11 cellular contexts compared by ENCODE assay signal in the genomic region with DNA sequence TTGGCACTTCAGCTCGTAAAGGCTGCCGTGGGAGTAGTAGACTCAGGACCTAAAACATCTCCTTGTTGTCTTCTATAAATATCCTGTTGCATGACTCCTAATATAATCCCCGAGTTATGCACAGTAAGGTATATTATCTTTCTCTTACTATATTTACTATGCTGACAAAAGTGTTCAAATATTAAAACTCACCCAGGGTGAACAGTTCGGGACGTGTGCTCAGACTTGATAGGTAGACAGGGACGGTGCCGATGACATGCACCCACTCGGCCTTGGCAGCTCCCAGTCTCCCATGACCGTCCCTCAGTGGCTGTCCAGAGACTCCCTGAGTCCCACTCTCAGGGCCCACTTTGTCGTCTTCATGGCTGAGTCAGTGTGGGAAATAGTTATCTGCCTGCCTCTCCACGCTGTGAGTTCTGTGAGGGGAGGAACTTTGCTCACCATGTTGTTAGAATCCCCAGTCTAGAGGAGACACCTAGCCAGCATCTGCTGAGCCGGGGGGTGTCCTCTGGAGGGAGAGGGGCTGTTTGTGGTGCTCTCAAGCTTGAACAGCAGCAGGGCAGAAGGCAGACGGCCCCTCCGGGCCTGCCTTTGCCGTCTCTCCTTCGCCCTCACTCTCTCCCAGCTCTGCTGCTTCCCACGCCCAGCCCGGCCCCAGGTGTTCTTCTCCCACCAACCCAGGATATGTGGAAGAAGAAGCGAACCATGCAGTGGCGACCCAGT.
DNase-seq lines count a peak whose midpoint lies in the region; ATAC-seq and TF ChIP-seq lines count a peak whose summit lies in the region.
"Had no signal": no experiment of that assay in that cellular context is flagged by ENCODE, and none has a peak within 500 bp of the region (broad histone marks: within the 10 kb centered on the region; RNA-seq: fewer than 3 reads in every experiment).

No MANE protein-coding gene starts in this region.

- TF ChIP-seq POLR2A in stomach (IDR thresholded peaks at IDR 0.05) (no peak), upper lobe of left lung (IDR thresholded peaks at IDR 0.05) (no peak)

- H3K27ac Mint-ChIP-seq in activated CD4-positive, alpha-beta memory T cell treated with anti-CD3 and anti-CD28 coated beads for 36 hours: no peak overlapping the region
- H3K27ac Mint-ChIP-seq in activated CD4-positive, alpha-beta memory T cell treated with anti-CD3 and anti-CD28 coated beads, Interleukin-2, amount 10 ng/mL, durations not matched to agents 7 days and 5 days: no peak overlapping the region
- H3K27ac Mint-ChIP-seq in activated naive CD8-positive, alpha-beta T cell treated with anti-CD3 and anti-CD28 coated beads for 36 hours: peak overlapping the region; percentile 21

- peaks cover 72% of the 10 kb centered on the region for H3K4me1 ChIP-seq in mucosa of stomach (ENCODE audit: control insufficient read depth, insufficient read depth, low read length)
- peaks cover 10 to 77% (median 53%) of the 10 kb centered on the region in 4 donors for H3K4me1 ChIP-seq in stomach
- peaks cover 0 to 6% (median 0%) of the 10 kb centered on the region in 4 donors for H3K4me1 ChIP-seq in upper lobe of left lung

- H3K9me3 Mint-ChIP-seq in activated CD4-positive, alpha-beta memory T cell treated with anti-CD3 and anti-CD28 coated beads for 36 hours: peaks cover 17% of the 10 kb centered on the region
- peaks cover 7% of the 10 kb centered on the region for H3K9me3 Mint-ChIP-seq in activated CD4-positive, alpha-beta memory T cell treated with anti-CD3 and anti-CD28 coated beads, Interleukin-2, amount 10 ng/mL, durations not matched to agents 7 days and 5 days
- peaks cover 11% of the 10 kb centered on the region for H3K9me3 Mint-ChIP-seq in activated naive CD8-positive, alpha-beta T cell treated with anti-CD3 and anti-CD28 coated beads for 36 hours

- H3K4me3 ChIP-seq in mucosa of stomach (ENCODE audit: low read length): no peak overlapping the region
- H3K4me3 ChIP-seq in stomach: no peak overlapping the region
- H3K4me3 ChIP-seq in upper lobe of left lung: no peak overlapping the region

- CTCF ChIA-PET in activated CD4-positive, alpha-beta memory T cell treated with anti-CD3 and anti-CD28 coated beads for 36 hours (lab: Charles Lee): interaction anchor here (10.4 kb wide), 1 partner anchor 15 kb away, joined by 60 read pairs; no protein-coding TSS in a partner anchor
- CTCF ChIA-PET in activated CD4-positive, alpha-beta memory T cell treated with anti-CD3 and anti-CD28 coated beads, Interleukin-2, amount 10 ng/mL, durations not matched to agents 7 days and 5 days (lab: Charles Lee): interaction anchor here (0.8 to 1.5 kb wide), 2 partner anchors 14 to 27 kb away, joined by 3 to 5 read pairs; no protein-coding TSS in a partner anchor

- no peak for ATAC-seq in upper lobe of left lung (ENCODE audit: low FRiP score in 2 of 2)

- H3K36me3 ChIP-seq in mucosa of stomach (ENCODE audit: control insufficient read depth, insufficient read depth, low read length) (no peaks in the 10 kb centered on the region), stomach (peaks cover 0 to 3% (median under 1%) of the 10 kb centered on the region in 4 donors), upper lobe of left lung (peaks cover 0 to under 1% (median 0%) of the 10 kb centered on the region in 4 donors)

- intact Hi-C loops in activated CD4-positive, alpha-beta memory T cell treated with anti-CD3 and anti-CD28 coated beads for 36 hours (cut with micrococcal nuclease): no loop called here
- intact Hi-C loops in stomach (cut with DNase I; ENCODE audit: low total_unique reads): no loop called here

- H3K9me3 ChIP-seq in mucosa of stomach (ENCODE audit: control insufficient read depth, low read length) (no peaks in the 10 kb centered on the region), stomach (no peaks in the 10 kb centered on the region), upper lobe of left lung (no peaks in the 10 kb centered on the region)

- peaks cover 18% of the 10 kb centered on the region for H3K36me3 Mint-ChIP-seq in activated CD4-positive, alpha-beta memory T cell treated with anti-CD3 and anti-CD28 coated beads for 36 hours
- peaks cover 64% of the 10 kb centered on the region for H3K36me3 Mint-ChIP-seq in activated CD4-positive, alpha-beta memory T cell treated with anti-CD3 and anti-CD28 coated beads, Interleukin-2, amount 10 ng/mL, durations not matched to agents 7 days and 5 days (ENCODE audit: low read depth)
- H3K36me3 Mint-ChIP-seq in activated naive CD8-positive, alpha-beta T cell treated with anti-CD3 and anti-CD28 coated beads for 36 hours: peaks cover 47% of the 10 kb centered on the region

- no peak overlapping the region for H3K4me3 Mint-ChIP-seq in activated CD4-positive, alpha-beta memory T cell treated with anti-CD3 and anti-CD28 coated beads for 36 hours
- no peak overlapping the region for H3K4me3 Mint-ChIP-seq in activated CD4-positive, alpha-beta memory T cell treated with anti-CD3 and anti-CD28 coated beads, Interleukin-2, amount 10 ng/mL, durations not matched to agents 7 days and 5 days
- no peak overlapping the region for H3K4me3 Mint-ChIP-seq in activated naive CD8-positive, alpha-beta T cell treated with anti-CD3 and anti-CD28 coated beads for 36 hours

- H3K27ac ChIP-seq in stomach (peak overlapping the region; percentile 67 to 94 (median 90)), upper lobe of left lung (no peak overlapping the region)

- DNase-seq in activated CD4-positive, alpha-beta memory T cell treated with anti-CD3 and anti-CD28 coated beads for 36 hours: peak; percentile 3
- DNase-seq in activated CD4-positive, alpha-beta memory T cell treated with anti-CD3 and anti-CD28 coated beads, Interleukin-2, amount 10 ng/mL, durations not matched to agents 7 days and 5 days: no peak
- DNase-seq in activated naive CD8-positive, alpha-beta T cell treated with anti-CD3 and anti-CD28 coated beads for 36 hours: no peak
- DNase-seq in stomach (peak; percentile 22), HUDEP-2 (lab: John Stamatoyannopoulos, UW; ENCODE audit: unreplicated experiment in 76 of 76) (no peak), glomerular visceral epithelial cell (ENCODE audit: extremely low spot score) (no peak), upper lobe of left lung (no peak)
- DNase-seq: aorta, NCI-H1092, NCI-H345 had no signal

- TF ChIP-seq CTCF in stomach (IDR thresholded peaks at IDR 0.05): no peak
- no peak for TF ChIP-seq CTCF in upper lobe of left lung (IDR thresholded peaks at IDR 0.05)

- peak overlapping the region; percentile 45 for H3K9ac ChIP-seq in mucosa of stomach (ENCODE audit: low read length)

- H3K27me3 ChIP-seq in mucosa of stomach (ENCODE audit: control insufficient read depth, insufficient read depth, low read length): no peaks in the 10 kb centered on the region
- no peaks in the 10 kb centered on the region for H3K27me3 ChIP-seq in stomach
- H3K27me3 ChIP-seq in upper lobe of left lung: no peaks in the 10 kb centered on the region

- POLR2A ChIA-PET in activated CD4-positive, alpha-beta memory T cell treated with anti-CD3 and anti-CD28 coated beads for 36 hours (lab: Charles Lee): interaction anchor here (0.5 kb wide), 1 partner anchor 14 kb away, joined by 4 read pairs; no protein-coding TSS in a partner anchor
- POLR2A ChIA-PET in activated CD4-positive, alpha-beta memory T cell treated with anti-CD3 and anti-CD28 coated beads, Interleukin-2, amount 10 ng/mL, durations not matched to agents 7 days and 5 days (lab: Charles Lee): no interaction called here

- WGBS in stomach, 5 donors: 34 to 66% (median 56%) methylated on average over 20 of the region's 20 CpGs
- 87 to 95% methylated on average over 20 of the region's 20 CpGs for WGBS in upper lobe of left lung, 2 donors

- H3K4me1 Mint-ChIP-seq in activated CD4-positive, alpha-beta memory T cell treated with anti-CD3 and anti-CD28 coated beads for 36 hours (ENCODE audit: low read depth): peaks cover 59% of the 10 kb centered on the region
- H3K4me1 Mint-ChIP-seq in activated CD4-positive, alpha-beta memory T cell treated with anti-CD3 and anti-CD28 coated beads, Interleukin-2, amount 10 ng/mL, durations not matched to agents 7 days and 5 days: peaks cover 59% of the 10 kb centered on the region
- H3K4me1 Mint-ChIP-seq in activated naive CD8-positive, alpha-beta T cell treated with anti-CD3 and anti-CD28 coated beads for 36 hours: peaks cover 66% of the 10 kb centered on the region

- H3K27me3 Mint-ChIP-seq in activated CD4-positive, alpha-beta memory T cell treated with anti-CD3 and anti-CD28 coated beads for 36 hours: no peaks in the 10 kb centered on the region
- no peaks in the 10 kb centered on the region for H3K27me3 Mint-ChIP-seq in activated CD4-positive, alpha-beta memory T cell treated with anti-CD3 and anti-CD28 coated beads, Interleukin-2, amount 10 ng/mL, durations not matched to agents 7 days and 5 days
- H3K27me3 Mint-ChIP-seq in activated naive CD8-positive, alpha-beta T cell treated with anti-CD3 and anti-CD28 coated beads for 36 hours: no peaks in the 10 kb centered on the region

- TF ChIP-seq EP300 in stomach (IDR thresholded peaks at IDR 0.05) (no peak), upper lobe of left lung (IDR thresholded peaks at IDR 0.05) (no peak)

Comparison
In these comparisons a context has a peak if more than half of its experiments do, and no peak if none do; other contexts are left out.
1. DNase-seq: peak in activated CD4-positive, alpha-beta memory T cell treated with anti-CD3 and anti-CD28 coated beads for 36 hours (single experiment) and stomach (single experiment); none in activated CD4-positive, alpha-beta memory T cell treated with anti-CD3 and anti-CD28 coated beads, Interleukin-2, amount 10 ng/mL, durations not matched to agents 7 days and 5 days (single experiment), activated naive CD8-positive, alpha-beta T cell treated with anti-CD3 and anti-CD28 coated beads for 36 hours (single experiment), HUDEP-2 (0 of 76), glomerular visceral epithelial cell (single experiment) and upper lobe of left lung (0 of 2).
2. H3K27ac ChIP-seq: peak in stomach (5 of 5); none in upper lobe of left lung (0 of 4).